In the genomic region with DNA sequence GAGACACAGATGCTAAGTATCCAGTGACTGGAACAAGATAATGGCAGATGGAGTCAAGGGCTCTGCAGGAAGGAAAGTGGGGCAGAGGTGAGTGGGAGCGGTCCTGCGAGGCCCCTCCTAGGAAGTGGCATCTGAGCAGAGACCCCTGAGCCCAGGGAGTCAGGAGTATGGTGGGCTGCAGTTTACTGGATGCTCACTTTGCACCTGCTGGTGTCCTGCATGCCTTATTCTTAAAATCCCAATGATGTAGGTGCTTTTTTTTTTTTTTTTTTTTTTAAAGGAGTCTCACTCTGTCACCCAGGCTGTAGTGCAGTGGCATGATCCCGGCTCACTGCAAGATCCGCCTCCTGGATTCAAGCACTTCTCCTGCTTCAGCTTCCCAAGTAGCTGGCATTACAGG, we compare ENCODE assay signal across 1 cellular context.
TF ChIP-seq lines count a peak whose summit lies in the region.

No MANE protein-coding gene starts in this region.

TF ChIP-seq in K562, 482 proteins besides CTCF, POLR2A, EP300 and RAD21:
- TF ChIP-seq ZNF174 (CRISPR knock-in tag; IDR thresholded peaks at IDR 0.05) (no peak), CBFA2T2 (conservative IDR thresholded peaks at IDR 0.05) (0 out of 2 replicates have a peak, but pooled peaks have one; percentile 22), CHD2 (IDR thresholded peaks at IDR 0.05; ENCODE audit: low read depth, low read length) (no peak), ETV6 (IDR thresholded peaks at IDR 0.05; ENCODE audit: borderline replicate concordance in 1 of 2, low read depth in 2 of 2, low read length in 1 of 2) (no peak), ETV6 (CRISPR knock-in tag; IDR thresholded peaks at IDR 0.05; ENCODE audit: borderline replicate concordance) (no peak)
